In the genomic region with DNA sequence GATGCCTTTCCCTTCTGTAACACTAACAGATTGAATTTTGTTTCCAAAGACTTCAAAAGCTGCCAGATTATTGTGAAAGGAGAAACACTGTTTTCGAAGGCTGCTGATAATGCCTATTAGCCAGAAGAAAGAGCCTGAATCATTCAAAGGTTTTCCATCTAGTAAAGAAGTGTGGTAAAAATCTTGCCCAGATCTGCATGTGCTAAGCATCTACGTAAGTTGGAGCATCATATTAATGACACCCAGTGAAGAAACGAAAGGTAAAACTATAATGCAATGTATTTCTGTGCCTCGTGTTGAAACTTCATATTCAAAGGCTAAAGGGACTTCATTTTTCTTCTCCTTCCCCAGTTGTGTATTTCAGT, we compare ENCODE assay signal across 25 cellular contexts.
"Had no signal": no experiment of that assay in that cellular context is flagged by ENCODE, and none has a peak within 500 bp of the region (broad histone marks: within the 10 kb centered on the region; RNA-seq: fewer than 3 reads in every experiment).

No MANE protein-coding gene starts in this region.

- ATAC-seq: natural killer cell treated with Interleukin-12 subunit alpha and Interleukin-12 subunit beta and Interleukin-15 and Interleukin-18, amount 100 ng/mL, for 72 hours; upper lobe of right lung had no signal

- H3K36me3 ChIP-seq: breast epithelium, esophagus muscularis mucosa, prostate gland, sigmoid colon, tibial artery, upper lobe of right lung had no signal

- H3K4me3 ChIP-seq: breast epithelium, coronary artery, dorsolateral prefrontal cortex, esophagus muscularis mucosa, lung, prostate gland, sigmoid colon, tibial artery, upper lobe of right lung had no signal

- H3K4me1 ChIP-seq: breast epithelium, parathyroid adenoma, prostate gland, sigmoid colon, tibial artery had no signal

- H3K27me3 ChIP-seq: breast epithelium, dorsolateral prefrontal cortex, esophagus muscularis mucosa, sigmoid colon, tibial artery, upper lobe of right lung had no signal

- DNase-seq: central memory CD4-positive, alpha-beta T cell; dorsolateral prefrontal cortex; effector CD8-positive, alpha-beta T cell; foreskin fibroblast; head of caudate nucleus; hypothalamus; kidney glomerular epithelial cell; mesenchymal stem cell; midbrain; occipital lobe; retina; sigmoid colon; small intestine; stimulated activated CD4-positive, alpha-beta T cell treated with anti-CD3 and anti-CD28 coated beads, Interleukin-2, amount 100 ng/mL, for 48 hours; stimulated activated naive CD4-positive, alpha-beta T cell treated with Interleukin-2 at 50 U/mL for 16 hours; tibial artery; upper lobe of right lung had no signal

- H3K9me3 ChIP-seq: breast epithelium, esophagus muscularis mucosa, prostate gland, sigmoid colon, tibial artery, upper lobe of right lung had no signal

- H3K27ac ChIP-seq: coronary artery, epithelial cell of prostate, parathyroid adenoma, prostate gland, tibial artery, upper lobe of right lung had no signal
